In genomic region chr4:93730760-93731159, GRCh38 we compare ENCODE assay signal across 20 cellular contexts.
"Had no signal": no experiment of that assay in that cellular context is flagged by ENCODE, and none has a peak within 500 bp of the region (broad histone marks: within the 10 kb centered on the region; RNA-seq: fewer than 3 reads in every experiment).

No MANE protein-coding gene starts in this region.

- H3K27me3 ChIP-seq: esophagus squamous epithelium, heart right ventricle, ovary had no signal

- H3K36me3 ChIP-seq: esophagus squamous epithelium, heart right ventricle, ovary, thoracic aorta had no signal

- DNase-seq: activated B cell treated with CpG ODN at 0.5 μM for 24 hours; activated CD4-positive, alpha-beta memory T cell treated with anti-CD3 and anti-CD28 coated beads for 36 hours; activated CD4-positive, alpha-beta T cell treated with anti-CD3 and anti-CD28 coated beads for 4 hours; activated CD8-positive, alpha-beta memory T cell treated with anti-CD3 and anti-CD28 coated beads, Interleukin-2, amount 10 ng/mL, durations not matched to agents 7 days and 5 days; activated naive CD4-positive, alpha-beta T cell treated with anti-CD3 and anti-CD28 coated beads for 36 hours; activated T-cell treated with anti-CD3 and anti-CD28 coated beads, Interleukin-2, amount 50 U/mL, for 1 hour; aorta; dermis blood vessel endothelial cell; effector memory CD4-positive, alpha-beta T cell; esophagus squamous epithelium; heart right ventricle; immature natural killer cell; kidney glomerular epithelial cell; ovary; stimulated activated CD4-positive, alpha-beta T cell treated with anti-CD3 and anti-CD28 coated beads, Interleukin-4, amount 100 ng/mL, for 4 hours; T-cell had no signal

- H3K36me3 Mint-ChIP-seq: activated CD4-positive, alpha-beta memory T cell treated with anti-CD3 and anti-CD28 coated beads for 36 hours; activated CD8-positive, alpha-beta memory T cell treated with anti-CD3 and anti-CD28 coated beads, Interleukin-2, amount 10 ng/mL, durations not matched to agents 7 days and 5 days; immature natural killer cell; memory B cell; stimulated activated memory B cell treated with anti-CD40 and anti-IgM and Interleukin-4, amounts not matched to agents 10 μg/mL and 1 μg/mL and 100 μg/mL, for 72 hours; T-cell had no signal

- H3K4me1 Mint-ChIP-seq: activated B cell treated with CpG ODN at 0.5 μM for 24 hours; activated CD8-positive, alpha-beta memory T cell treated with anti-CD3 and anti-CD28 coated beads, Interleukin-2, amount 10 ng/mL, durations not matched to agents 7 days and 5 days; activated T-helper 17 cell treated with anti-CD3 and anti-CD28 coated beads, Interleukin-2, amount 50 U/mL, for 72 hours; immature natural killer cell; memory B cell; stimulated activated memory B cell treated with anti-CD40 and anti-IgM and Interleukin-4, amounts not matched to agents 10 μg/mL and 1 μg/mL and 100 μg/mL, for 72 hours; T-cell had no signal

- H3K27ac Mint-ChIP-seq: activated B cell treated with CpG ODN at 0.5 μM for 24 hours; activated CD4-positive, alpha-beta memory T cell treated with anti-CD3 and anti-CD28 coated beads for 36 hours; activated CD8-positive, alpha-beta memory T cell treated with anti-CD3 and anti-CD28 coated beads, Interleukin-2, amount 10 ng/mL, durations not matched to agents 7 days and 5 days; activated naive CD4-positive, alpha-beta T cell treated with anti-CD3 and anti-CD28 coated beads for 36 hours; activated T-helper 17 cell treated with anti-CD3 and anti-CD28 coated beads, Interleukin-2, amount 50 U/mL, for 72 hours; immature natural killer cell; memory B cell; stimulated activated memory B cell treated with anti-CD40 and anti-IgM and Interleukin-4, amounts not matched to agents 10 μg/mL and 1 μg/mL and 100 μg/mL, for 72 hours; T-cell had no signal

- H3K27me3 Mint-ChIP-seq: activated B cell treated with CpG ODN at 0.5 μM for 24 hours; activated CD4-positive, alpha-beta memory T cell treated with anti-CD3 and anti-CD28 coated beads for 36 hours; activated CD8-positive, alpha-beta memory T cell treated with anti-CD3 and anti-CD28 coated beads, Interleukin-2, amount 10 ng/mL, durations not matched to agents 7 days and 5 days; activated T-helper 17 cell treated with anti-CD3 and anti-CD28 coated beads, Interleukin-2, amount 50 U/mL, for 72 hours; memory B cell; T-cell had no signal

- H3K9me3 Mint-ChIP-seq: activated B cell treated with CpG ODN at 0.5 μM for 24 hours; activated CD4-positive, alpha-beta memory T cell treated with anti-CD3 and anti-CD28 coated beads for 36 hours; activated T-helper 17 cell treated with anti-CD3 and anti-CD28 coated beads, Interleukin-2, amount 50 U/mL, for 72 hours; memory B cell; stimulated activated memory B cell treated with anti-CD40 and anti-IgM and Interleukin-4, amounts not matched to agents 10 μg/mL and 1 μg/mL and 100 μg/mL, for 72 hours had no signal

- H3K4me3 ChIP-seq: esophagus squamous epithelium, heart right ventricle, ovary, thoracic aorta had no signal

- H3K4me3 Mint-ChIP-seq: activated B cell treated with CpG ODN at 0.5 μM for 24 hours; activated CD4-positive, alpha-beta memory T cell treated with anti-CD3 and anti-CD28 coated beads for 36 hours; activated CD8-positive, alpha-beta memory T cell treated with anti-CD3 and anti-CD28 coated beads, Interleukin-2, amount 10 ng/mL, durations not matched to agents 7 days and 5 days; activated naive CD4-positive, alpha-beta T cell treated with anti-CD3 and anti-CD28 coated beads for 36 hours; activated T-helper 17 cell treated with anti-CD3 and anti-CD28 coated beads, Interleukin-2, amount 50 U/mL, for 72 hours; immature natural killer cell; memory B cell; stimulated activated memory B cell treated with anti-CD40 and anti-IgM and Interleukin-4, amounts not matched to agents 10 μg/mL and 1 μg/mL and 100 μg/mL, for 72 hours; T-cell had no signal

- H3K9me3 ChIP-seq: esophagus squamous epithelium, ovary, thoracic aorta had no signal

- H3K4me1 ChIP-seq: heart right ventricle had no signal

- ATAC-seq: activated CD8-positive, alpha-beta memory T cell treated with anti-CD3 and anti-CD28 coated beads, Interleukin-2, amount 10 ng/mL, durations not matched to agents 7 days and 5 days; activated T-helper 17 cell treated with anti-CD3 and anti-CD28 coated beads, Interleukin-2, amount 50 U/mL, for 72 hours; T-cell had no signal

- H3K27ac ChIP-seq: esophagus squamous epithelium, heart right ventricle, ovary, thoracic aorta had no signal
